Comparison of ENCODE assay signal across 14 cellular contexts in genomic region chr13:99996177-99996705, GRCh38. TPM values are rescaled to one million over a fixed set of nuclear protein-coding genes. Genes with fewer than 3 reads are reported as not detected.
DNase-seq lines count a peak whose midpoint lies in the region; ATAC-seq and TF ChIP-seq lines count a peak whose summit lies in the region.
"Had no signal": no experiment of that assay in that cellular context is flagged by ENCODE, and none has a peak within 500 bp of the region (broad histone marks: within the 10 kb centered on the region; RNA-seq: fewer than 3 reads in every experiment).

No MANE protein-coding gene starts in this region.

- peaks cover 72% of the 10 kb centered on the region for H3K27me3 Mint-ChIP-seq in activated CD4-positive, alpha-beta T cell treated with anti-CD3 and anti-CD28 coated beads, Interleukin-2, amount 10 ng/mL, durations not matched to agents 7 days and 5 days
- H3K27me3 Mint-ChIP-seq in effector memory CD8-positive, alpha-beta T cell: peaks cover 86 to 99% of the 10 kb centered on the region in 2 donors

- peaks cover 3% of the 10 kb centered on the region for H3K9me3 Mint-ChIP-seq in activated CD4-positive, alpha-beta T cell treated with anti-CD3 and anti-CD28 coated beads, Interleukin-2, amount 10 ng/mL, durations not matched to agents 7 days and 5 days
- peaks cover 0 to 1% of the 10 kb centered on the region in 2 donors for H3K9me3 Mint-ChIP-seq in effector memory CD8-positive, alpha-beta T cell

- ATAC-seq in effector memory CD8-positive, alpha-beta T cell (replicated peaks): no peak
- ATAC-seq: lower lobe of right lung had no signal

- peak overlapping the region; percentile 28 for H3K27ac Mint-ChIP-seq in activated CD4-positive, alpha-beta T cell treated with anti-CD3 and anti-CD28 coated beads, Interleukin-2, amount 10 ng/mL, durations not matched to agents 7 days and 5 days
- no peak overlapping the region for H3K27ac Mint-ChIP-seq in effector memory CD8-positive, alpha-beta T cell
- H3K27ac Mint-ChIP-seq: activated B cell treated with CpG ODN at 0.5 μM for 24 hours had no signal

- POLR2A ChIA-PET in activated CD4-positive, alpha-beta T cell treated with anti-CD3 and anti-CD28 coated beads, Interleukin-2, amount 10 ng/mL, durations not matched to agents 7 days and 5 days (lab: Charles Lee): no interaction called here
- POLR2A ChIA-PET in GM10248 (lab: Yijun Ruan, JAX): no interaction called here

- DNase-seq in activated CD4-positive, alpha-beta T cell treated with anti-CD3 and anti-CD28 coated beads, Interleukin-2, amount 10 ng/mL, durations not matched to agents 7 days and 5 days: no peak
- no peak for DNase-seq in activated CD4-positive, alpha-beta T cell treated with anti-CD3 and anti-CD28 coated beads for 1 hour
- DNase-seq in NCI-H345 (lab: John Stamatoyannopoulos, UW): peak; percentile 95
- DNase-seq in effector memory CD8-positive, alpha-beta T cell: no peak
- DNase-seq in retina: peak; percentile 65
- DNase-seq in activated CD8-positive, alpha-beta memory T cell treated with anti-CD3 and anti-CD28 coated beads, Interleukin-2, amount 50 U/mL, for 48 hours: no peak
- DNase-seq in GM10248 (ENCODE audit: extremely low spot score): no peak
- DNase-seq in HCEC 1CT: no peak
- DNase-seq: activated B cell treated with CpG ODN at 0.5 μM for 24 hours, activated gamma-delta T cell treated with Interleukin-2 at 50 U/mL for 16 hours, GF-D8, lower lobe of right lung, NCI-H2227 treated with DMSO at 0.1 percent for 48 hours, testis had no signal

- H3K4me1 Mint-ChIP-seq in activated CD4-positive, alpha-beta T cell treated with anti-CD3 and anti-CD28 coated beads, Interleukin-2, amount 10 ng/mL, durations not matched to agents 7 days and 5 days: peaks cover 13% of the 10 kb centered on the region
- peaks cover 0 to 6% of the 10 kb centered on the region in 2 donors for H3K4me1 Mint-ChIP-seq in effector memory CD8-positive, alpha-beta T cell (ENCODE audit: low read depth in 2 of 2)
- H3K4me1 Mint-ChIP-seq: activated B cell treated with CpG ODN at 0.5 μM for 24 hours had no signal

- no peak overlapping the region for H3K4me3 Mint-ChIP-seq in activated CD4-positive, alpha-beta T cell treated with anti-CD3 and anti-CD28 coated beads, Interleukin-2, amount 10 ng/mL, durations not matched to agents 7 days and 5 days
- peak overlapping the region; percentile 14 to 50 for H3K4me3 Mint-ChIP-seq in effector memory CD8-positive, alpha-beta T cell
- H3K4me3 Mint-ChIP-seq: activated B cell treated with CpG ODN at 0.5 μM for 24 hours had no signal

- peaks cover 4% of the 10 kb centered on the region for H3K36me3 Mint-ChIP-seq in activated CD4-positive, alpha-beta T cell treated with anti-CD3 and anti-CD28 coated beads, Interleukin-2, amount 10 ng/mL, durations not matched to agents 7 days and 5 days (ENCODE audit: low read depth)
- H3K36me3 Mint-ChIP-seq in effector memory CD8-positive, alpha-beta T cell (ENCODE audit: insufficient read depth): peaks cover 9% of the 10 kb centered on the region

- no peak for TF ChIP-seq CTCF in GM10248 (IDR thresholded peaks at IDR 0.05; ENCODE audit: control extremely low read depth, extremely low read depth, low read depth, missing control alignments)

- CTCF ChIA-PET in activated CD4-positive, alpha-beta T cell treated with anti-CD3 and anti-CD28 coated beads, Interleukin-2, amount 10 ng/mL, durations not matched to agents 7 days and 5 days (lab: Charles Lee): interaction anchor here (0.5 to 0.9 kb wide), 4 partner anchors 21 to 230 kb away, joined by 3 to 4 read pairs (median 3); no protein-coding TSS in a partner anchor
- CTCF ChIA-PET in GM10248 (lab: Yijun Ruan, JAX): no interaction called here

RNA-seq across cellular contexts. Expression of gene ZIC2, which starts 14.7 kb away (rescaled TPM):
- not detected for total RNA-seq in activated CD4-positive, alpha-beta T cell treated with anti-CD3 and anti-CD28 coated beads, Interleukin-2, amount 10 ng/mL, durations not matched to agents 7 days and 5 days
- total RNA-seq: activated B cell treated with CpG ODN at 0.5 μM for 24 hours, lower lobe of right lung had no signal

RNA-seq across cellular contexts. Expression of gene ZIC5, which starts 24.7 kb away (rescaled TPM):
- total RNA-seq in activated CD4-positive, alpha-beta T cell treated with anti-CD3 and anti-CD28 coated beads, Interleukin-2, amount 10 ng/mL, durations not matched to agents 7 days and 5 days: not detected
- total RNA-seq: activated B cell treated with CpG ODN at 0.5 μM for 24 hours, lower lobe of right lung had no signal

Comparison
In these comparisons a context has a peak if more than half of its experiments do, and no peak if none do; other contexts are left out.
1. DNase-seq: peak in NCI-H345 (single experiment) and retina (single experiment); none in activated CD4-positive, alpha-beta T cell treated with anti-CD3 and anti-CD28 coated beads, Interleukin-2, amount 10 ng/mL, durations not matched to agents 7 days and 5 days (single experiment), activated CD4-positive, alpha-beta T cell treated with anti-CD3 and anti-CD28 coated beads for 1 hour (single experiment), effector memory CD8-positive, alpha-beta T cell (0 of 3), activated CD8-positive, alpha-beta memory T cell treated with anti-CD3 and anti-CD28 coated beads, Interleukin-2, amount 50 U/mL, for 48 hours (single experiment), GM10248 (single experiment) and HCEC 1CT (single experiment).